ENCODE assay signal across 1 cellular context in the genomic region with DNA sequence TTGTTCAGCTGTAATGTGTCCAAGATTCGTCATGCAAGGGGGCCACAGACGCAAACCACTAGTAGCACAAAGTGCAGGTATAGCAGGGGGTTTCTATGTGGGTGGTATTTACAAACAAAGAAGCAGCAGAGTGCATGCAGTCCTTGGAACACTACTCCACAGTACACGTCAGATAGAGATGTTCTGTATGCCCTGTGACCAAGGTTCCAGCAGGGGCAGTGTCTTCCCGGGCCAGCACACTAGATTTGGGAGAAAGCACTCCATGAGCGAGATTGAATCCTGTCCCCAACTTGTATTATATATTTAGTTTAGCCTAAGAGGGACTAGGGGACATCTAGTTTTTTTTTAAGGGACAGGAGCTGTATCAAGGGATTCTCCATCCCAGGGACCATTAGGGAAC.
TF ChIP-seq lines count a peak whose summit lies in the region.

No MANE protein-coding gene starts in this region.

TF ChIP-seq in K562, 482 proteins besides CTCF, POLR2A, EP300 and RAD21 (continued from another document):
- no peak for TF ChIP-seq MITF (IDR thresholded peaks at IDR 0.05)
- no peak for TF ChIP-seq MAFF (IDR thresholded peaks at IDR 0.05; ENCODE audit: low read length)
- TF ChIP-seq, protein P1, sequence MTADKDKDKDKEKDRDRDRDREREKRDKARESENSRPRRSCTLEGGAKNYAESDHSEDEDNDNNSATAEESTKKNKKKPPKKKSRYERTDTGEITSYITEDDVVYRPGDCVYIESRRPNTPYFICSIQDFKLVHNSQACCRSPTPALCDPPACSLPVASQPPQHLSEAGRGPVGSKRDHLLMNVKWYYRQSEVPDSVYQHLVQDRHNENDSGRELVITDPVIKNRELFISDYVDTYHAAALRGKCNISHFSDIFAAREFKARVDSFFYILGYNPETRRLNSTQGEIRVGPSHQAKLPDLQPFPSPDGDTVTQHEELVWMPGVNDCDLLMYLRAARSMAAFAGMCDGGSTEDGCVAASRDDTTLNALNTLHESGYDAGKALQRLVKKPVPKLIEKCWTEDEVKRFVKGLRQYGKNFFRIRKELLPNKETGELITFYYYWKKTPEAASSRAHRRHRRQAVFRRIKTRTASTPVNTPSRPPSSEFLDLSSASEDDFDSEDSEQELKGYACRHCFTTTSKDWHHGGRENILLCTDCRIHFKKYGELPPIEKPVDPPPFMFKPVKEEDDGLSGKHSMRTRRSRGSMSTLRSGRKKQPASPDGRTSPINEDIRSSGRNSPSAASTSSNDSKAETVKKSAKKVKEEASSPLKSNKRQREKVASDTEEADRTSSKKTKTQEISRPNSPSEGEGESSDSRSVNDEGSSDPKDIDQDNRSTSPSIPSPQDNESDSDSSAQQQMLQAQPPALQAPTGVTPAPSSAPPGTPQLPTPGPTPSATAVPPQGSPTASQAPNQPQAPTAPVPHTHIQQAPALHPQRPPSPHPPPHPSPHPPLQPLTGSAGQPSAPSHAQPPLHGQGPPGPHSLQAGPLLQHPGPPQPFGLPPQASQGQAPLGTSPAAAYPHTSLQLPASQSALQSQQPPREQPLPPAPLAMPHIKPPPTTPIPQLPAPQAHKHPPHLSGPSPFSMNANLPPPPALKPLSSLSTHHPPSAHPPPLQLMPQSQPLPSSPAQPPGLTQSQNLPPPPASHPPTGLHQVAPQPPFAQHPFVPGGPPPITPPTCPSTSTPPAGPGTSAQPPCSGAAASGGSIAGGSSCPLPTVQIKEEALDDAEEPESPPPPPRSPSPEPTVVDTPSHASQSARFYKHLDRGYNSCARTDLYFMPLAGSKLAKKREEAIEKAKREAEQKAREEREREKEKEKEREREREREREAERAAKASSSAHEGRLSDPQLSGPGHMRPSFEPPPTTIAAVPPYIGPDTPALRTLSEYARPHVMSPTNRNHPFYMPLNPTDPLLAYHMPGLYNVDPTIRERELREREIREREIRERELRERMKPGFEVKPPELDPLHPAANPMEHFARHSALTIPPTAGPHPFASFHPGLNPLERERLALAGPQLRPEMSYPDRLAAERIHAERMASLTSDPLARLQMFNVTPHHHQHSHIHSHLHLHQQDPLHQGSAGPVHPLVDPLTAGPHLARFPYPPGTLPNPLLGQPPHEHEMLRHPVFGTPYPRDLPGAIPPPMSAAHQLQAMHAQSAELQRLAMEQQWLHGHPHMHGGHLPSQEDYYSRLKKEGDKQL (CRISPR knock-in tag; IDR thresholded peaks at IDR 0.05; ENCODE audit: borderline replicate concordance), result no peak
- TF ChIP-seq MYNN (IDR thresholded peaks at IDR 0.05), result no peak
- TF ChIP-seq MYNN (CRISPR knock-in tag; IDR thresholded peaks at IDR 0.05), result no peak
- no peak for TF ChIP-seq ESRRB (CRISPR knock-in tag; IDR thresholded peaks at IDR 0.05; ENCODE audit: borderline replicate concordance)
- no peak for TF ChIP-seq ETV1 (tag; conservative IDR thresholded peaks at IDR 0.05; ENCODE audit: low read depth)
- TF ChIP-seq ZKSCAN8 (CRISPR knock-in tag; IDR thresholded peaks at IDR 0.05), result no peak
- TF ChIP-seq GTF2E2 (tag; IDR thresholded peaks at IDR 0.05), result no peak
- TF ChIP-seq, protein P2, sequence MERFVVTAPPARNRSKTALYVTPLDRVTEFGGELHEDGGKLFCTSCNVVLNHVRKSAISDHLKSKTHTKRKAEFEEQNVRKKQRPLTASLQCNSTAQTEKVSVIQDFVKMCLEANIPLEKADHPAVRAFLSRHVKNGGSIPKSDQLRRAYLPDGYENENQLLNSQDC (CRISPR knock-in tag; IDR thresholded peaks at IDR 0.05), result no peak
- TF ChIP-seq ZNF445 (CRISPR knock-in tag; IDR thresholded peaks at IDR 0.05; ENCODE audit: low read depth), result no peak
- TF ChIP-seq PHB (CRISPR knock-in tag; IDR thresholded peaks at IDR 0.05), result no peak
- TF ChIP-seq SAFB (IDR thresholded peaks at IDR 0.05; ENCODE audit: borderline replicate concordance, low read depth, low read length), result no peak
- no peak for TF ChIP-seq ZNF124 (CRISPR knock-in tag; IDR thresholded peaks at IDR 0.05)
